9 cellular contexts compared by ENCODE assay signal in genomic region chr2:208311954-208312353, GRCh38. TPM values are rescaled to one million over a fixed set of nuclear protein-coding genes. Genes with fewer than 3 reads are reported as not detected.
DNase-seq lines count a peak whose midpoint lies in the region; ATAC-seq and TF ChIP-seq lines count a peak whose summit lies in the region.
"Had no signal": no experiment of that assay in that cellular context is flagged by ENCODE, and none has a peak within 500 bp of the region (broad histone marks: within the 10 kb centered on the region; RNA-seq: fewer than 3 reads in every experiment).

No MANE protein-coding gene starts in this region.

- DNase-seq in fibroblast of mammary gland (ENCODE audit: low read depth) = peak; percentile 32
- DNase-seq in RPMI8226 = no peak
- no peak for DNase-seq in NCI-H345 (lab: John Stamatoyannopoulos, UW)
- DNase-seq in posterior vena cava (ENCODE audit: low spot score) = no peak
- DNase-seq in DMS153 treated with DMSO at 0.1 percent for 48 hours (lab: John Stamatoyannopoulos, UW; ENCODE audit: unreplicated experiment) = no peak
- DNase-seq: activated CD4-positive, CD25-positive, alpha-beta regulatory T cell had no signal

- intact Hi-C loops in posterior vena cava (cut with DNase I) = no loop called here

- no peak for TF ChIP-seq CTCF in fibroblast of mammary gland (conservative IDR thresholded peaks at IDR 0.05; ENCODE audit: control insufficient read depth, insufficient read depth, low read depth, low read length)

- ATAC-seq in GM18498 (IDR thresholded peaks at IDR 0.05; ENCODE audit: unreplicated experiment) (peak; percentile 50), GM21381 (IDR thresholded peaks at IDR 0.05; ENCODE audit: unreplicated experiment) (peak; percentile 47), HG03159 (IDR thresholded peaks at IDR 0.05; ENCODE audit: unreplicated experiment) (peak; percentile 56)

- H3K4me3 ChIP-seq in fibroblast of mammary gland (ENCODE audit: control insufficient read depth, low read depth, low read length) = no peak overlapping the region

RNA-seq across cellular contexts. Expression of gene PIKFYVE, which starts 45.9 kb away (rescaled TPM):
- total RNA-seq in posterior vena cava = 10 to 100 TPM; 25.4 to 26.1 TPM

RNA-seq across cellular contexts. Expression of gene IDH1, which starts 57.1 kb away (rescaled TPM):
- total RNA-seq in posterior vena cava = 10 to 100 TPM; 46.8 to 81.8 TPM
